ENCODE assay signal across 9 cellular contexts in the genomic region with DNA sequence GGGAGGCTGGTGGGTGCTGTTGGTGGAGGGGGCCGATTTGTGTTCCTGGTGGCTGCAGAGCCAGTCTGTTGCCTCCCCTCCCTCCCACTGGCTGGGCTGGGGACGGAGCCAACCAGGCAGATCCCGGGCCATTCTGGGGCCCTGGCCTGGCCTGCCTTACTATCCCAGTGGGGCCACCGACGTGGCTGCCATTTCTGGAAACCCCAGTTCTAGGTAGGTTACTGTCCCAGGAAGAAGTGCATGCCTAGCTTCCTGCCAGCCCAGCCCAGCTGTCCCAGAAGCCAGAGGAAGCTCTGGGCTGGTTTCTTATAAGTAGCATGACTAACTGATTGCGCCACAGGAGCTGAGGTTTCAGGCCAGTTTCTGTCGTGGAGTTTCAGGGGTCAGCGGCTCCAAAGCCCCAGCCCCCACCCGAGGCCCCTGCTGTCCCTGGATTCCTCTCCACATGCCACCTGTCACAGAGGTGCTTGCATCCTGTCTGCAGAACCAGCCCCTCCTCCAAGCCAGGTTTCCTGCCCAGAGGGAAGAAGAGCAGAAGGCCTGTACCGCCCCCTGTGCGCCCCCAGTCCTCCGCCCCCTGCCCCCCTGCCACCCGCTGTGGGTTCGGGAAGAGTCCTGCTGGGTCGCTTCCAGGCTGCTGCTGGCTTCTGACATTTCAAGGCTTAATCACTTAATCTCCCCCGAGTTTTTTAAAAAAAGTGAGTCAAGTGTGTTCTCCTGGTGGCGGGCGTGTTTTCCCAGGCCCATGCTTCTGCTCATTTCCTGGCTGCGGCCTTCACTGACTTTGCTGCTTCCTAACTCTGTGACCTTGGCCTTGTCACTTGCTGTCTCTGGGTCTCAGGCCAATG. TPM values are rescaled to one million over a fixed set of nuclear protein-coding genes. Genes with fewer than 3 reads are reported as not detected.
A peak's percentile ranks its signal among the peaks of the same experiment; 100 is the strongest.
DNase-seq lines count a peak whose midpoint lies in the region; ATAC-seq and TF ChIP-seq lines count a peak whose summit lies in the region.
"Had no signal": no experiment of that assay in that cellular context is flagged by ENCODE, and none has a peak within 500 bp of the region (broad histone marks: within the 10 kb centered on the region; RNA-seq: fewer than 3 reads in every experiment).

No MANE protein-coding gene starts in this region.

- H3K9ac ChIP-seq in BLaER1 = no peak overlapping the region
- H3K9ac ChIP-seq in smooth muscle cell (ENCODE audit: low read depth) = peak overlapping the region; percentile 69
- no peak overlapping the region for H3K9ac ChIP-seq in MM.1S (ENCODE audit: low read length)

- H3K4me3 ChIP-seq in BLaER1 (no peak overlapping the region), smooth muscle cell (peak overlapping the region; percentile 6), MM.1S (ENCODE audit: low read length) (no peak overlapping the region)

- H3K4me2 ChIP-seq in BLaER1 (peak overlapping the region; percentile 75), smooth muscle cell (peak overlapping the region; percentile 78), MM.1S (ENCODE audit: low read depth, low read length) (no peak overlapping the region)

- peaks cover 0 to 7% (median 1%) of the 10 kb centered on the region in 3 donors for H3K27me3 Mint-ChIP-seq in immature natural killer cell (ENCODE audit: low read depth in 3 of 3)
- H3K27me3 Mint-ChIP-seq: memory B cell had no signal

- H3K4me1 ChIP-seq in BLaER1 = peaks cover 37% of the 10 kb centered on the region
- no peaks in the 10 kb centered on the region for H3K4me1 ChIP-seq in smooth muscle cell (ENCODE audit: low read depth)
- no peaks in the 10 kb centered on the region for H3K4me1 ChIP-seq in MM.1S (ENCODE audit: low read length)

- peak overlapping the region; percentile 20 to 79 (median 57) for H3K27ac Mint-ChIP-seq in immature natural killer cell
- H3K27ac Mint-ChIP-seq: memory B cell had no signal

- 0 out of 2 replicates have a peak, but pooled peaks cover 6% of the 10 kb centered on the region for H4K20me1 ChIP-seq in BLaER1
- H4K20me1 ChIP-seq in smooth muscle cell (ENCODE audit: low read depth) = no peaks in the 10 kb centered on the region
- no peaks in the 10 kb centered on the region for H4K20me1 ChIP-seq in MM.1S (ENCODE audit: insufficient read depth, low read length)

- H2AFZ ChIP-seq in smooth muscle cell (ENCODE audit: low read depth) (no peak overlapping the region), MM.1S (ENCODE audit: low read length) (no peak overlapping the region)

- H3K4me1 Mint-ChIP-seq in immature natural killer cell = peaks cover 31 to 46% of the 10 kb centered on the region in 2 donors

- no peak for TF ChIP-seq CTCF in smooth muscle cell (IDR thresholded peaks at IDR 0.05; ENCODE audit: borderline replicate concordance, insufficient read depth, poor library complexity, severe bottlenecking)
- no peak for TF ChIP-seq CTCF in MM.1S (IDR thresholded peaks at IDR 0.05; ENCODE audit: low read length)

- no peaks in the 10 kb centered on the region for H3K9me3 Mint-ChIP-seq in immature natural killer cell
- H3K9me3 Mint-ChIP-seq: memory B cell had no signal

- peaks cover 52% of the 10 kb centered on the region for H3K79me2 ChIP-seq in smooth muscle cell (ENCODE audit: low read depth)
- H3K79me2 ChIP-seq in MM.1S (ENCODE audit: low read length) = no peaks in the 10 kb centered on the region

- peaks cover 25% of the 10 kb centered on the region for H3F3A ChIP-seq in smooth muscle cell (ENCODE audit: low read depth)
- no peaks in the 10 kb centered on the region for H3F3A ChIP-seq in MM.1S (ENCODE audit: insufficient read depth, low read length)

- no peaks in the 10 kb centered on the region for H3K9me2 ChIP-seq in MM.1S (replicated peaks; ENCODE audit: insufficient read depth, low read length)

- H3K36me3 ChIP-seq in BLaER1 (no peaks in the 10 kb centered on the region), smooth muscle cell (ENCODE audit: low read depth) (no peaks in the 10 kb centered on the region), MM.1S (replicated peaks; ENCODE audit: insufficient read depth, low read length) (no peaks in the 10 kb centered on the region)

- H3K36me3 Mint-ChIP-seq in immature natural killer cell = peaks cover 6 to 12% (median 9%) of the 10 kb centered on the region in 3 donors

- peak overlapping the region in 2 of 5 donors; percentile 24 to 34 for H3K4me3 Mint-ChIP-seq in immature natural killer cell
- H3K4me3 Mint-ChIP-seq: memory B cell had no signal

- H3K9me3 ChIP-seq in BLaER1 = no peaks in the 10 kb centered on the region
- no peaks in the 10 kb centered on the region for H3K9me3 ChIP-seq in smooth muscle cell (replicated peaks; ENCODE audit: low read depth)
- H3K9me3 ChIP-seq in MM.1S (replicated peaks; ENCODE audit: insufficient read depth, low read length) = no peaks in the 10 kb centered on the region

- 6% methylated on average over 16 of the region's 19 CpGs for WGBS in smooth muscle cell (ENCODE audit: low lambda C conversion rate)

- ATAC-seq in HG02981 (IDR thresholded peaks at IDR 0.05; ENCODE audit: unreplicated experiment) (peak; percentile 68), SK-N-SH treated with all-trans-retinoic acid at 6 μM for 48 hours (peak; percentile 72)

- H3K27me3 ChIP-seq in BLaER1 = no peaks in the 10 kb centered on the region
- no peaks in the 10 kb centered on the region for H3K27me3 ChIP-seq in smooth muscle cell (ENCODE audit: low read depth)
- H3K27me3 ChIP-seq in MM.1S (replicated peaks; ENCODE audit: insufficient read depth, low read length) = no peaks in the 10 kb centered on the region

- DNase-seq in brain pericyte (ENCODE audit: low read depth, low spot score) (peak; percentile 85), immature natural killer cell (no peak), smooth muscle cell (lab: John Stamatoyannopoulos, UW; ENCODE audit: unreplicated experiment) (peak; percentile 78), NCI-H2029 (lab: John Stamatoyannopoulos, UW) (no peak), MM.1S (no peak)

- H3K27ac ChIP-seq in BLaER1 (peak overlapping the region; percentile 73), smooth muscle cell (ENCODE audit: low read depth) (peak overlapping the region; percentile 94), MM.1S (ENCODE audit: low read length) (no peak overlapping the region)

TF ChIP-seq in SK-N-SH treated with all-trans-retinoic acid at 6 μM for 48 hours, 23 proteins besides CTCF, POLR2A, EP300 and RAD21:
- TF ChIP-seq, protein P1, sequence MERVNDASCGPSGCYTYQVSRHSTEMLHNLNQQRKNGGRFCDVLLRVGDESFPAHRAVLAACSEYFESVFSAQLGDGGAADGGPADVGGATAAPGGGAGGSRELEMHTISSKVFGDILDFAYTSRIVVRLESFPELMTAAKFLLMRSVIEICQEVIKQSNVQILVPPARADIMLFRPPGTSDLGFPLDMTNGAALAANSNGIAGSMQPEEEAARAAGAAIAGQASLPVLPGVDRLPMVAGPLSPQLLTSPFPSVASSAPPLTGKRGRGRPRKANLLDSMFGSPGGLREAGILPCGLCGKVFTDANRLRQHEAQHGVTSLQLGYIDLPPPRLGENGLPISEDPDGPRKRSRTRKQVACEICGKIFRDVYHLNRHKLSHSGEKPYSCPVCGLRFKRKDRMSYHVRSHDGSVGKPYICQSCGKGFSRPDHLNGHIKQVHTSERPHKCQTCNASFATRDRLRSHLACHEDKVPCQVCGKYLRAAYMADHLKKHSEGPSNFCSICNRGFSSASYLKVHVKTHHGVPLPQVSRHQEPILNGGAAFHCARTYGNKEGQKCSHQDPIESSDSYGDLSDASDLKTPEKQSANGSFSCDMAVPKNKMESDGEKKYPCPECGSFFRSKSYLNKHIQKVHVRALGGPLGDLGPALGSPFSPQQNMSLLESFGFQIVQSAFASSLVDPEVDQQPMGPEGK (CRISPR knock-in tag; IDR thresholded peaks at IDR 0.05; ENCODE audit: borderline replicate concordance) = no peak
- TF ChIP-seq OSR1 (CRISPR knock-in tag; IDR thresholded peaks at IDR 0.05) (no peak), ARNTL (CRISPR knock-in tag; IDR thresholded peaks at IDR 0.05; ENCODE audit: borderline replicate concordance, low read depth) (no peak), GLIS3 (CRISPR knock-in tag; IDR thresholded peaks at IDR 0.05) (no peak), ZNF70 (CRISPR knock-in tag; IDR thresholded peaks at IDR 0.05) (no peak)

RNA-seq across cellular contexts. Expression of gene IL4R, which starts 13.2 kb away (rescaled TPM):
- polyA plus RNA-seq in immature natural killer cell (10 to 100 TPM; 15.7 to 38.7 (median 20.1) TPM), smooth muscle cell (24.0 and 35.3 TPM in 2 replicates)
- 13.4 and 17.2 TPM in 2 replicates for total RNA-seq in smooth muscle cell

RNA-seq across cellular contexts. Expression of gene NSMCE1, which starts 58.4 kb away (rescaled TPM):
- 100 to 1,000 TPM; 133 to 162 (median 148) TPM for polyA plus RNA-seq in immature natural killer cell
- 35.7 and 36.9 TPM in 2 replicates for total RNA-seq in smooth muscle cell
- polyA plus RNA-seq in smooth muscle cell = 59.1 and 61.2 TPM in 2 replicates

Comparison
In these comparisons a context has a peak if more than half of its experiments do, and no peak if none do; other contexts are left out.
1. DNase-seq: peak in brain pericyte (single experiment) and smooth muscle cell (single experiment); none in immature natural killer cell (0 of 3), NCI-H2029 (single experiment) and MM.1S (single experiment).